Comparison of ENCODE assay signal across 1 cellular context in the genomic region with DNA sequence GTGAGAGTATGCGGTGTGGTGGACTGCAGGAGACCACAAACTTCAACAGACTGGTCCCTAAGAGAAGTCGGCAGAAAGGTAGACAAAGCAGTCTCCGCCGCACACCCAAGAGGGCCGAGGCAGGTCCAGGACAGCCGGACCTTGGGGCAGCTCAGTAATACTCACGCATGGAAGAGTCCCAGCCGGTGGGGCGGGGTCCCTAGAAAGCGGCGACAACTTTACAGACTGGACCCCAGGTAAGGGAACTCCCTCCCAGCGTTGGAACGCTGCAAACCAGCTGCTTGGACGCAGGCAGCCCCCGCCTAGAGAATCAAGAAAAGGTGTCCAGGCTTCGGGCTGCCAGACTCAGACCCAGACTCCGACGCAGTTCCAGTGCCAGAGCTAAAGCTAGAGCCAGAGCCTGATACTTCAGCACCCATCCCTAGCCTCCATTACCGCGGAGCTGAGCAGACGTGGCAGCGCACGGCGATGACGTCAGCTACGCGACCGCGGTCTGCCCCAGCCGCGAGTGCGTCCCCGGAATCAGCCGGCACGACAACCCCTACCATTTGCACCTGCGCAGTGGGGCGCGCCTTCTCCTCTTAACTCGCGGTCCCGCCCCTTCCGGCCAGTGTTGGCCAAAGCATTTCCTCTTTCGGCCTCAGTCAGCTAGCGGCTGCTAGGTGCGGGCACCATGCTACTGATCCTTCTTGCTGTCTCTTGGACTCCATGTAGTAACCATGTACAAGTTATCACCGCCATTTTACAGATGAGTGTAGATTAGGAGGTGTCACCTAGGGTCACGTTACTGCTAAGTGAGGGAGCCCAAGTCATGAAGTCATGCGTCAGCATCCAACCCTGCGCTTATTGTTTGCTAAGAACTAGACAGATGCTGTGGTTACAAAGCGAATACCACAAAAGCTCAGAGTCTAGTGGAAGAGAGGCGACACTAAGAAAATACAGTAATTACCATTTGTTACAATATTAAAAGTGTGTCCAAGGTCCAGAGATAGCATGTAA.
TF ChIP-seq lines count a peak whose summit lies in the region.

A gene with protein sequence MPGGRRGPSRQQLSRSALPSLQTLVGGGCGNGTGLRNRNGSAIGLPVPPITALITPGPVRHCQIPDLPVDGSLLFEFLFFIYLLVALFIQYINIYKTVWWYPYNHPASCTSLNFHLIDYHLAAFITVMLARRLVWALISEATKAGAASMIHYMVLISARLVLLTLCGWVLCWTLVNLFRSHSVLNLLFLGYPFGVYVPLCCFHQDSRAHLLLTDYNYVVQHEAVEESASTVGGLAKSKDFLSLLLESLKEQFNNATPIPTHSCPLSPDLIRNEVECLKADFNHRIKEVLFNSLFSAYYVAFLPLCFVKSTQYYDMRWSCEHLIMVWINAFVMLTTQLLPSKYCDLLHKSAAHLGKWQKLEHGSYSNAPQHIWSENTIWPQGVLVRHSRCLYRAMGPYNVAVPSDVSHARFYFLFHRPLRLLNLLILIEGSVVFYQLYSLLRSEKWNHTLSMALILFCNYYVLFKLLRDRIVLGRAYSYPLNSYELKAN (minus strand): TSS at position 445 of the 999 bp plus-strand sequence. CDS start 1,541 bp downstream, outside the sequence.

TF ChIP-seq in HepG2, 621 proteins besides CTCF, POLR2A, EP300 and RAD21 (continued from another document and continues in another):
- TF ChIP-seq, protein P1, sequence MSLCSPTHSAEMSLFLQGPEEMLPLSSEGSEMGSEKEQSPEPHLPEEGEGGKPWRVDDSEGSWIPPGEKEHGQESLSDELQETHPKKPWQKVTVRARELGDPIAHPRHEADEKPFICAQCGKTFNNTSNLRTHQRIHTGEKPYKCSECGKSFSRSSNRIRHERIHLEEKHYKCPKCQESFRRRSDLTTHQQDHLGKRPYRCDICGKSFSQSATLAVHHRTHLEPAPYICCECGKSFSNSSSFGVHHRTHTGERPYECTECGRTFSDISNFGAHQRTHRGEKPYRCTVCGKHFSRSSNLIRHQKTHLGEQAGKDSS (CRISPR knock-in tag; IDR thresholded peaks at IDR 0.05; ENCODE audit: borderline replicate concordance, low read depth): peak; percentile 87; the same call in 1 of the 2 replicates
- TF ChIP-seq KAT8 (CRISPR knock-in tag; IDR thresholded peaks at IDR 0.05) (peak; percentile 98), ZNF549 (CRISPR knock-in tag; IDR thresholded peaks at IDR 0.05) (no peak), ZNF501 (CRISPR knock-in tag; IDR thresholded peaks at IDR 0.05) (peak; percentile 87), BRCA1 (CRISPR knock-in tag; IDR thresholded peaks at IDR 0.05) (0 out of 2 replicates have a peak, but pooled peaks have one; percentile 72), FOXK1 (CRISPR knock-in tag; IDR thresholded peaks at IDR 0.05; ENCODE audit: borderline replicate concordance, low read depth) (peak; percentile 95), PHF8 (CRISPR knock-in tag; IDR thresholded peaks at IDR 0.05) (peak; percentile 93), SIN3A (IDR thresholded peaks at IDR 0.05; ENCODE audit: borderline replicate concordance, low read depth, low read length) (peak; percentile 72; the same call in 1 of the 2 replicates), ZNF337 (CRISPR knock-in tag; IDR thresholded peaks at IDR 0.05; ENCODE audit: borderline replicate concordance, low read depth) (no peak), ZNF776 (CRISPR knock-in tag; IDR thresholded peaks at IDR 0.05) (peak; percentile 86; the same call in 1 of the 2 replicates), FOXJ3 (CRISPR knock-in tag; IDR thresholded peaks at IDR 0.05; ENCODE audit: borderline replicate concordance) (peak; percentile 85; the same call in 1 of the 2 replicates), NR2F6 (IDR thresholded peaks at IDR 0.05) (no peak), NR2F6 (CRISPR knock-in tag; IDR thresholded peaks at IDR 0.05) (peak; percentile 53; the same call in 1 of the 2 replicates), HMGA1 (CRISPR knock-in tag; conservative IDR thresholded peaks at IDR 0.05) (no peak), ZNF550 (CRISPR knock-in tag; IDR thresholded peaks at IDR 0.05; ENCODE audit: borderline replicate concordance) (peak; percentile 88), ZNF547 (CRISPR knock-in tag; IDR thresholded peaks at IDR 0.05) (no peak; the same call in 1 of the 2 replicates), ZNF468 (CRISPR knock-in tag; IDR thresholded peaks at IDR 0.05) (0 out of 2 replicates have a peak, but pooled peaks have one; percentile 44), EHMT2 (IDR thresholded peaks at IDR 0.05; ENCODE audit: borderline replicate concordance, low read depth, low read length) (peak; percentile 29; the same call in 1 of the 2 replicates), MIXL1 (CRISPR knock-in tag; IDR thresholded peaks at IDR 0.05) (peak; percentile 63), ZNF282 (IDR thresholded peaks at IDR 0.05; ENCODE audit: partially characterized antibody) (no peak), HDAC1 (CRISPR knock-in tag; IDR thresholded peaks at IDR 0.05) (peak; percentile 97), ZNF251 (CRISPR knock-in tag; IDR thresholded peaks at IDR 0.05) (no peak), PAX8 (CRISPR knock-in tag; IDR thresholded peaks at IDR 0.05; ENCODE audit: borderline replicate concordance) (no peak), ZNF224 (CRISPR knock-in tag; IDR thresholded peaks at IDR 0.05) (0 out of 2 replicates have a peak, but pooled peaks have one; percentile 91), CBX2 (IDR thresholded peaks at IDR 0.05; ENCODE audit: low read depth, low read length) (no peak), CBX2 (CRISPR knock-in tag; IDR thresholded peaks at IDR 0.05; ENCODE audit: low read depth) (no peak), ZNF572 (CRISPR knock-in tag; IDR thresholded peaks at IDR 0.05) (no peak), NFE2L1 (CRISPR knock-in tag; IDR thresholded peaks at IDR 0.05; ENCODE audit: borderline replicate concordance) (no peak), ZSCAN22 (CRISPR knock-in tag; IDR thresholded peaks at IDR 0.05) (no peak), RFX5 (IDR thresholded peaks at IDR 0.05; ENCODE audit: low read depth, low read length) (peak; percentile 67; the same call in 1 of the 2 replicates), ZNF7 (CRISPR knock-in tag; IDR thresholded peaks at IDR 0.05) (no peak), ZNF205 (CRISPR knock-in tag; IDR thresholded peaks at IDR 0.05) (peak; percentile 80), ZNF615 (CRISPR knock-in tag; IDR thresholded peaks at IDR 0.05; ENCODE audit: borderline replicate concordance) (no peak), YEATS2 (CRISPR knock-in tag; IDR thresholded peaks at IDR 0.05; ENCODE audit: borderline replicate concordance) (peak; percentile 95), TAF15 (IDR thresholded peaks at IDR 0.05; ENCODE audit: low read depth, low read length, poor library complexity, severe bottlenecking) (peak; percentile 94), HDAC2 (CRISPR knock-in tag; IDR thresholded peaks at IDR 0.05) (peak; percentile 67), ZNF607 (CRISPR knock-in tag; IDR thresholded peaks at IDR 0.05; ENCODE audit: borderline replicate concordance) (0 out of 2 replicates have a peak, but pooled peaks have one; percentile 18), ZMAT3 (CRISPR knock-in tag; conservative IDR thresholded peaks at IDR 0.05) (0 out of 2 replicates have a peak, but pooled peaks have one; percentile 83), CREB1 (IDR thresholded peaks at IDR 0.05) (peak; percentile 99), CREB1 (CRISPR knock-in tag; IDR thresholded peaks at IDR 0.05) (peak; percentile 99), ZMYM2 (CRISPR knock-in tag; IDR thresholded peaks at IDR 0.05) (no peak), ZNF207 (IDR thresholded peaks at IDR 0.05; ENCODE audit: borderline replicate concordance) (no peak), SP140L (CRISPR knock-in tag; IDR thresholded peaks at IDR 0.05; ENCODE audit: borderline replicate concordance) (0 out of 2 replicates have a peak, but pooled peaks have one; percentile 36), ZMYM4 (CRISPR knock-in tag; IDR thresholded peaks at IDR 0.05) (peak; percentile 96), IRF2 (CRISPR knock-in tag; IDR thresholded peaks at IDR 0.05) (peak; percentile 94), ZNF883 (CRISPR knock-in tag; IDR thresholded peaks at IDR 0.05; ENCODE audit: not compliant biosample characterization) (peak; percentile 33), AHR (CRISPR knock-in tag; IDR thresholded peaks at IDR 0.05) (peak; percentile 40; the same call in 1 of the 2 replicates), MBNL3 (CRISPR knock-in tag; conservative IDR thresholded peaks at IDR 0.05) (no peak), KDM5A (IDR thresholded peaks at IDR 0.05; ENCODE audit: borderline replicate concordance, low read length) (peak; percentile 98), ZNF44 (CRISPR knock-in tag; IDR thresholded peaks at IDR 0.05) (peak; percentile 34)
- TF ChIP-seq, protein P2, sequence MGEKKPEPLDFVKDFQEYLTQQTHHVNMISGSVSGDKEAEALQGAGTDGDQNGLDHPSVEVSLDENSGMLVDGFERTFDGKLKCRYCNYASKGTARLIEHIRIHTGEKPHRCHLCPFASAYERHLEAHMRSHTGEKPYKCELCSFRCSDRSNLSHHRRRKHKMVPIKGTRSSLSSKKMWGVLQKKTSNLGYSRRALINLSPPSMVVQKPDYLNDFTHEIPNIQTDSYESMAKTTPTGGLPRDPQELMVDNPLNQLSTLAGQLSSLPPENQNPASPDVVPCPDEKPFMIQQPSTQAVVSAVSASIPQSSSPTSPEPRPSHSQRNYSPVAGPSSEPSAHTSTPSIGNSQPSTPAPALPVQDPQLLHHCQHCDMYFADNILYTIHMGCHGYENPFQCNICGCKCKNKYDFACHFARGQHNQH (CRISPR knock-in tag; IDR thresholded peaks at IDR 0.05): peak; percentile 87
- TF ChIP-seq, protein P3, sequence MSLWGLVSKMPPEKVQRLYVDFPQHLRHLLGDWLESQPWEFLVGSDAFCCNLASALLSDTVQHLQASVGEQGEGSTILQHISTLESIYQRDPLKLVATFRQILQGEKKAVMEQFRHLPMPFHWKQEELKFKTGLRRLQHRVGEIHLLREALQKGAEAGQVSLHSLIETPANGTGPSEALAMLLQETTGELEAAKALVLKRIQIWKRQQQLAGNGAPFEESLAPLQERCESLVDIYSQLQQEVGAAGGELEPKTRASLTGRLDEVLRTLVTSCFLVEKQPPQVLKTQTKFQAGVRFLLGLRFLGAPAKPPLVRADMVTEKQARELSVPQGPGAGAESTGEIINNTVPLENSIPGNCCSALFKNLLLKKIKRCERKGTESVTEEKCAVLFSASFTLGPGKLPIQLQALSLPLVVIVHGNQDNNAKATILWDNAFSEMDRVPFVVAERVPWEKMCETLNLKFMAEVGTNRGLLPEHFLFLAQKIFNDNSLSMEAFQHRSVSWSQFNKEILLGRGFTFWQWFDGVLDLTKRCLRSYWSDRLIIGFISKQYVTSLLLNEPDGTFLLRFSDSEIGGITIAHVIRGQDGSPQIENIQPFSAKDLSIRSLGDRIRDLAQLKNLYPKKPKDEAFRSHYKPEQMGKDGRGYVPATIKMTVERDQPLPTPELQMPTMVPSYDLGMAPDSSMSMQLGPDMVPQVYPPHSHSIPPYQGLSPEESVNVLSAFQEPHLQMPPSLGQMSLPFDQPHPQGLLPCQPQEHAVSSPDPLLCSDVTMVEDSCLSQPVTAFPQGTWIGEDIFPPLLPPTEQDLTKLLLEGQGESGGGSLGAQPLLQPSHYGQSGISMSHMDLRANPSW (CRISPR knock-in tag; IDR thresholded peaks at IDR 0.05; ENCODE audit: borderline replicate concordance): peak; percentile 23; the same call in 1 of the 2 replicates
- TF ChIP-seq, protein P4, sequence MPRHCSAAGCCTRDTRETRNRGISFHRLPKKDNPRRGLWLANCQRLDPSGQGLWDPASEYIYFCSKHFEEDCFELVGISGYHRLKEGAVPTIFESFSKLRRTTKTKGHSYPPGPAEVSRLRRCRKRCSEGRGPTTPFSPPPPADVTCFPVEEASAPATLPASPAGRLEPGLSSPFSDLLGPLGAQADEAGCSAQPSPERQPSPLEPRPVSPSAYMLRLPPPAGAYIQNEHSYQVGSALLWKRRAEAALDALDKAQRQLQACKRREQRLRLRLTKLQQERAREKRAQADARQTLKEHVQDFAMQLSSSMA (CRISPR knock-in tag; IDR thresholded peaks at IDR 0.05): peak; percentile 63; the same call in 1 of the 2 replicates
- TF ChIP-seq, protein P5, sequence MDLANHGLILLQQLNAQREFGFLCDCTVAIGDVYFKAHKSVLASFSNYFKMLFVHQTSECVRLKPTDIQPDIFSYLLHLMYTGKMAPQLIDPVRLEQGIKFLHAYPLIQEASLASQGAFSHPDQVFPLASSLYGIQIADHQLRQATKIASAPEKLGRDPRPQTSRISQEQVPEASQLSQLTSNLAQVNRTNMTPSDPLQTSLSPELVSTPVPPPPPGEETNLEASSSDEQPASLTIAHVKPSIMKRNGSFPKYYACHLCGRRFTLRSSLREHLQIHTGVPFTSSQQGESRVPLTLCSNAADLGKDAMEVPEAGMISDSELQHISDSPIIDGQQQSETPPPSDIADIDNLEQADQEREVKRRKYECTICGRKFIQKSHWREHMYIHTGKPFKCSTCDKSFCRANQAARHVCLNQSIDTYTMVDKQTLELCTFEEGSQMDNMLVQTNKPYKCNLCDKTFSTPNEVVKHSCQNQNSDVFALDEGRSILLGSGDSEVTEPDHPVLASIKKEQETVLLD (CRISPR knock-in tag; IDR thresholded peaks at IDR 0.05; ENCODE audit: low read depth): peak; percentile 56; the same call in 1 of the 2 replicates
- TF ChIP-seq, protein P6, sequence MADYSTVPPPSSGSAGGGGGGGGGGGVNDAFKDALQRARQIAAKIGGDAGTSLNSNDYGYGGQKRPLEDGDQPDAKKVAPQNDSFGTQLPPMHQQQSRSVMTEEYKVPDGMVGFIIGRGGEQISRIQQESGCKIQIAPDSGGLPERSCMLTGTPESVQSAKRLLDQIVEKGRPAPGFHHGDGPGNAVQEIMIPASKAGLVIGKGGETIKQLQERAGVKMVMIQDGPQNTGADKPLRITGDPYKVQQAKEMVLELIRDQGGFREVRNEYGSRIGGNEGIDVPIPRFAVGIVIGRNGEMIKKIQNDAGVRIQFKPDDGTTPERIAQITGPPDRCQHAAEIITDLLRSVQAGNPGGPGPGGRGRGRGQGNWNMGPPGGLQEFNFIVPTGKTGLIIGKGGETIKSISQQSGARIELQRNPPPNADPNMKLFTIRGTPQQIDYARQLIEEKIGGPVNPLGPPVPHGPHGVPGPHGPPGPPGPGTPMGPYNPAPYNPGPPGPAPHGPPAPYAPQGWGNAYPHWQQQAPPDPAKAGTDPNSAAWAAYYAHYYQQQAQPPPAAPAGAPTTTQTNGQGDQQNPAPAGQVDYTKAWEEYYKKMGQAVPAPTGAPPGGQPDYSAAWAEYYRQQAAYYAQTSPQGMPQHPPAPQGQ (CRISPR knock-in tag; IDR thresholded peaks at IDR 0.05; ENCODE audit: borderline replicate concordance): no peak
- TF ChIP-seq, protein P7, sequence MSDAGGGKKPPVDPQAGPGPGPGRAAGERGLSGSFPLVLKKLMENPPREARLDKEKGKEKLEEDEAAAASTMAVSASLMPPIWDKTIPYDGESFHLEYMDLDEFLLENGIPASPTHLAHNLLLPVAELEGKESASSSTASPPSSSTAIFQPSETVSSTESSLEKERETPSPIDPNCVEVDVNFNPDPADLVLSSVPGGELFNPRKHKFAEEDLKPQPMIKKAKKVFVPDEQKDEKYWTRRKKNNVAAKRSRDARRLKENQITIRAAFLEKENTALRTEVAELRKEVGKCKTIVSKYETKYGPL (CRISPR knock-in tag; IDR thresholded peaks at IDR 0.05): no peak
- TF ChIP-seq, protein P8, sequence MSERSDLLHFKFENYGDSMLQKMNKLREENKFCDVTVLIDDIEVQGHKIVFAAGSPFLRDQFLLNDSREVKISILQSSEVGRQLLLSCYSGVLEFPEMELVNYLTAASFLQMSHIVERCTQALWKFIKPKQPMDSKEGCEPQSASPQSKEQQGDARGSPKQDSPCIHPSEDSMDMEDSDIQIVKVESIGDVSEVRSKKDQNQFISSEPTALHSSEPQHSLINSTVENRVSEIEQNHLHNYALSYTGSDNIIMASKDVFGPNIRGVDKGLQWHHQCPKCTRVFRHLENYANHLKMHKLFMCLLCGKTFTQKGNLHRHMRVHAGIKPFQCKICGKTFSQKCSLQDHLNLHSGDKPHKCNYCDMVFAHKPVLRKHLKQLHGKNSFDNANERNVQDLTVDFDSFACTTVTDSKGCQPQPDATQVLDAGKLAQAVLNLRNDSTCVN (CRISPR knock-in tag; IDR thresholded peaks at IDR 0.05; ENCODE audit: borderline replicate concordance): no peak
